Comparison of ENCODE assay signal across 8 cellular contexts in the genomic region with DNA sequence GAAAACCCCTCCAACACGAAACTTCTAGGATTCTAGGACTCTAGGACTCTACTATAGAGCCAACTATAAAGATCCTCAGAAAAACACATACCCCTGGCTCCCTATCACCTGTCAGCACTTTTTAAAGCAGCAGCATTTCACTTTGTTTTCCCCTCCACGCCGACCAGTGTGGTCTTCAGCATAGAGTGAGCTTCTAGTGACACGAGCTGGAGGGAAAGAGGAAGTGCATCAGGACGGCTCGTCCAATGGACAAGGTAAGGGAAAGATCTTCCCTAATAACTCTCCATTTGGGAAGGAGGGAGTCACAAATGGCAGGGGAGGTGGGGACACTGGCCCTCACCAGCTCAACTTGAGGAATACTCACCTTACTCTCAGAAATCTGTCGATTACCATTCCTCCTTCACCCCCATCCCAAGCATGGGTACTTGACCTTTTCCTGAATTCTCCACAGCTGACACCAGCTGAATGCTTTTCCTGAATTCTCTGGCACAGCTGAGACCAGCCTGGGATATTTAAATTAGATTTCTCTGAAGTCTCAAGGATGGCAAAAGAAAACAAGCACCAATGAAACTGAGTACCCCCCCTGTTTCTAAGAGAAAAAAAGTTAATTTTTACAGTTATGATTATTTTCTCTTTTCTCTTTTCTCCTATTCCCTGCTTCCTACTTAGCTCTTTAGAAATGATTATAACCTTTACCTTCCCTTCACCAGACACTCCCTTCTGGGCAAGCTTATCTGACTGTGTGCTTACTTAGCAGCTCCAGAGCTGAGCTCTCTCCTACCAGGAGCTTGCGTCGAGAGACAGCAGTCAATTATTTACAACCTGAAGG. TPM values are rescaled to one million over a fixed set of nuclear protein-coding genes. Genes with fewer than 3 reads are reported as not detected.
DNase-seq lines count a peak whose midpoint lies in the region; ATAC-seq and TF ChIP-seq lines count a peak whose summit lies in the region.

No MANE protein-coding gene starts in this region.

- no peaks in the 10 kb centered on the region for H3K27me3 Mint-ChIP-seq in stimulated activated naive CD8-positive, alpha-beta T cell treated with anti-CD3 and anti-CD28 coated beads, Interleukin-15, amount 100 ng/mL, for 72 hours
- no peaks in the 10 kb centered on the region for H3K27me3 Mint-ChIP-seq in WTC11 (ENCODE audit: low read depth)

- no peaks in the 10 kb centered on the region for H3K9me3 ChIP-seq in heart left ventricle

- CTCF ChIA-PET in WTC11 (lab: Charles Lee) = interaction anchor here (0.6 to 10.6 kb wide), 20 partner anchors 11 to 532 kb away, joined by 3 to 151 read pairs (median 6); a partner anchor contains a TSS

- no peaks in the 10 kb centered on the region for H3K9me3 Mint-ChIP-seq in stimulated activated naive CD8-positive, alpha-beta T cell treated with anti-CD3 and anti-CD28 coated beads, Interleukin-15, amount 100 ng/mL, for 72 hours
- no peaks in the 10 kb centered on the region for H3K9me3 Mint-ChIP-seq in WTC11

- intact Hi-C loops in heart left ventricle (cut with DNase I) = loop anchor here in 9 of 10 donors (1.0 to 10.0 kb wide), 12 partner anchors 66 to 458 kb away; a partner anchor contains a TSS

- POLR2A ChIA-PET in WTC11 (lab: Charles Lee) = interaction anchor here (0.9 kb wide), 1 partner anchor 367 kb away, joined by 3 read pairs; no protein-coding TSS in a partner anchor

- H3K4me3 Mint-ChIP-seq in stimulated activated naive CD8-positive, alpha-beta T cell treated with anti-CD3 and anti-CD28 coated beads, Interleukin-15, amount 100 ng/mL, for 72 hours = no peak overlapping the region
- no peak overlapping the region for H3K4me3 Mint-ChIP-seq in WTC11

- H3K4me3 ChIP-seq in heart left ventricle = no peak overlapping the region

- TF ChIP-seq POLR2A in heart left ventricle (IDR thresholded peaks at IDR 0.05) = no peak

- no peaks in the 10 kb centered on the region for H3K4me1 Mint-ChIP-seq in stimulated activated naive CD8-positive, alpha-beta T cell treated with anti-CD3 and anti-CD28 coated beads, Interleukin-15, amount 100 ng/mL, for 72 hours
- no peaks in the 10 kb centered on the region for H3K4me1 Mint-ChIP-seq in WTC11

- TF ChIP-seq CTCF in WTC11 (IDR thresholded peaks at IDR 0.05) (no peak), heart left ventricle (IDR thresholded peaks at IDR 0.05) (peak; percentile 42 to 89 (median 73))

- H3K4me1 ChIP-seq in heart left ventricle = peaks cover 0 to 47% (median 32%) of the 10 kb centered on the region in 12 donors

- peak; percentile 49 for ATAC-seq in stimulated activated naive CD8-positive, alpha-beta T cell treated with anti-CD3 and anti-CD28 coated beads, Interleukin-15, amount 100 ng/mL, for 72 hours
- no peak for ATAC-seq in stimulated activated naive CD8-positive, alpha-beta T cell treated with anti-CD3 and anti-CD28 coated beads, Interleukin-15, Interleukin-2, amounts not matched to agents 100 U/mL and 50 U/mL, for 24 hours
- peak; percentile 74 for ATAC-seq in WTC11
- peak in 3 of 4 donors; percentile 42 to 51 (median 47) for ATAC-seq in heart left ventricle

- 18 to 30% (median 23%) methylated on average over 9 of the region's 9 CpGs for WGBS in heart left ventricle, 4 donors

- no peaks in the 10 kb centered on the region for H3K27me3 ChIP-seq in heart left ventricle

- no peaks in the 10 kb centered on the region for H3K36me3 ChIP-seq in heart left ventricle

- H3K27ac ChIP-seq in heart left ventricle = no peak overlapping the region

- DNase-seq in stimulated activated naive CD8-positive, alpha-beta T cell treated with anti-CD3 and anti-CD28 coated beads, Interleukin-15, amount 100 ng/mL, for 72 hours = no peak
- DNase-seq in stimulated activated naive CD8-positive, alpha-beta T cell treated with anti-CD3 and anti-CD28 coated beads, Interleukin-15, Interleukin-2, amounts not matched to agents 100 U/mL and 50 U/mL, for 24 hours = no peak
- peak; percentile 41 for DNase-seq in NCI-H2107 treated with DMSO at 0.1 percent for 48 hours (lab: John Stamatoyannopoulos, UW; ENCODE audit: unreplicated experiment)
- DNase-seq in WTC11 (ENCODE audit: low spot score) = peak; percentile 34
- peak in 2 of 5 donors; percentile 33 to 41 for DNase-seq in heart left ventricle
- DNase-seq in renal cortical epithelial cell (ENCODE audit: low read depth) = peak; percentile 51
- no peak for DNase-seq in stimulated activated CD4-positive, alpha-beta T cell treated with anti-CD3 and anti-CD28 coated beads, Interleukin-4, amount 100 ng/mL, for 24 hours
- no peak for DNase-seq in ureter (ENCODE audit: low spot score)

- H3K27ac Mint-ChIP-seq in stimulated activated naive CD8-positive, alpha-beta T cell treated with anti-CD3 and anti-CD28 coated beads, Interleukin-15, amount 100 ng/mL, for 72 hours = no peak overlapping the region
- no peak overlapping the region for H3K27ac Mint-ChIP-seq in WTC11

- H3K36me3 Mint-ChIP-seq in WTC11 = no peaks in the 10 kb centered on the region

TF ChIP-seq in WTC11, 78 proteins besides CTCF, POLR2A, EP300 and RAD21 (continues in another document):
- TF ChIP-seq ZNF121 (CRISPR knock-in tag; IDR thresholded peaks at IDR 0.05) (no peak), ZNF138 (CRISPR knock-in tag; conservative IDR thresholded peaks at IDR 0.05) (no peak), GTF2I (CRISPR knock-in tag; conservative IDR thresholded peaks at IDR 0.05) (no peak)
- TF ChIP-seq, protein P1, sequence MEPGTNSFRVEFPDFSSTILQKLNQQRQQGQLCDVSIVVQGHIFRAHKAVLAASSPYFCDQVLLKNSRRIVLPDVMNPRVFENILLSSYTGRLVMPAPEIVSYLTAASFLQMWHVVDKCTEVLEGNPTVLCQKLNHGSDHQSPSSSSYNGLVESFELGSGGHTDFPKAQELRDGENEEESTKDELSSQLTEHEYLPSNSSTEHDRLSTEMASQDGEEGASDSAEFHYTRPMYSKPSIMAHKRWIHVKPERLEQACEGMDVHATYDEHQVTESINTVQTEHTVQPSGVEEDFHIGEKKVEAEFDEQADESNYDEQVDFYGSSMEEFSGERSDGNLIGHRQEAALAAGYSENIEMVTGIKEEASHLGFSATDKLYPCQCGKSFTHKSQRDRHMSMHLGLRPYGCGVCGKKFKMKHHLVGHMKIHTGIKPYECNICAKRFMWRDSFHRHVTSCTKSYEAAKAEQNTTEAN (CRISPR knock-in tag; IDR thresholded peaks at IDR 0.05) = no peak
- TF ChIP-seq, protein P2, sequence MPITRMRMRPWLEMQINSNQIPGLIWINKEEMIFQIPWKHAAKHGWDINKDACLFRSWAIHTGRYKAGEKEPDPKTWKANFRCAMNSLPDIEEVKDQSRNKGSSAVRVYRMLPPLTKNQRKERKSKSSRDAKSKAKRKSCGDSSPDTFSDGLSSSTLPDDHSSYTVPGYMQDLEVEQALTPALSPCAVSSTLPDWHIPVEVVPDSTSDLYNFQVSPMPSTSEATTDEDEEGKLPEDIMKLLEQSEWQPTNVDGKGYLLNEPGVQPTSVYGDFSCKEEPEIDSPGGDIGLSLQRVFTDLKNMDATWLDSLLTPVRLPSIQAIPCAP (CRISPR knock-in tag; IDR thresholded peaks at IDR 0.05) = no peak
- TF ChIP-seq, protein P3, sequence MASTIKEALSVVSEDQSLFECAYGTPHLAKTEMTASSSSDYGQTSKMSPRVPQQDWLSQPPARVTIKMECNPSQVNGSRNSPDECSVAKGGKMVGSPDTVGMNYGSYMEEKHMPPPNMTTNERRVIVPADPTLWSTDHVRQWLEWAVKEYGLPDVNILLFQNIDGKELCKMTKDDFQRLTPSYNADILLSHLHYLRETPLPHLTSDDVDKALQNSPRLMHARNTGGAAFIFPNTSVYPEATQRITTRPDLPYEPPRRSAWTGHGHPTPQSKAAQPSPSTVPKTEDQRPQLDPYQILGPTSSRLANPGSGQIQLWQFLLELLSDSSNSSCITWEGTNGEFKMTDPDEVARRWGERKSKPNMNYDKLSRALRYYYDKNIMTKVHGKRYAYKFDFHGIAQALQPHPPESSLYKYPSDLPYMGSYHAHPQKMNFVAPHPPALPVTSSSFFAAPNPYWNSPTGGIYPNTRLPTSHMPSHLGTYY (CRISPR knock-in tag; IDR thresholded peaks at IDR 0.05) = no peak
- TF ChIP-seq, protein P4, sequence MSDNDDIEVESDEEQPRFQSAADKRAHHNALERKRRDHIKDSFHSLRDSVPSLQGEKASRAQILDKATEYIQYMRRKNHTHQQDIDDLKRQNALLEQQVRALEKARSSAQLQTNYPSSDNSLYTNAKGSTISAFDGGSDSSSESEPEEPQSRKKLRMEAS (CRISPR knock-in tag; IDR thresholded peaks at IDR 0.05) = no peak
- TF ChIP-seq, protein P5, sequence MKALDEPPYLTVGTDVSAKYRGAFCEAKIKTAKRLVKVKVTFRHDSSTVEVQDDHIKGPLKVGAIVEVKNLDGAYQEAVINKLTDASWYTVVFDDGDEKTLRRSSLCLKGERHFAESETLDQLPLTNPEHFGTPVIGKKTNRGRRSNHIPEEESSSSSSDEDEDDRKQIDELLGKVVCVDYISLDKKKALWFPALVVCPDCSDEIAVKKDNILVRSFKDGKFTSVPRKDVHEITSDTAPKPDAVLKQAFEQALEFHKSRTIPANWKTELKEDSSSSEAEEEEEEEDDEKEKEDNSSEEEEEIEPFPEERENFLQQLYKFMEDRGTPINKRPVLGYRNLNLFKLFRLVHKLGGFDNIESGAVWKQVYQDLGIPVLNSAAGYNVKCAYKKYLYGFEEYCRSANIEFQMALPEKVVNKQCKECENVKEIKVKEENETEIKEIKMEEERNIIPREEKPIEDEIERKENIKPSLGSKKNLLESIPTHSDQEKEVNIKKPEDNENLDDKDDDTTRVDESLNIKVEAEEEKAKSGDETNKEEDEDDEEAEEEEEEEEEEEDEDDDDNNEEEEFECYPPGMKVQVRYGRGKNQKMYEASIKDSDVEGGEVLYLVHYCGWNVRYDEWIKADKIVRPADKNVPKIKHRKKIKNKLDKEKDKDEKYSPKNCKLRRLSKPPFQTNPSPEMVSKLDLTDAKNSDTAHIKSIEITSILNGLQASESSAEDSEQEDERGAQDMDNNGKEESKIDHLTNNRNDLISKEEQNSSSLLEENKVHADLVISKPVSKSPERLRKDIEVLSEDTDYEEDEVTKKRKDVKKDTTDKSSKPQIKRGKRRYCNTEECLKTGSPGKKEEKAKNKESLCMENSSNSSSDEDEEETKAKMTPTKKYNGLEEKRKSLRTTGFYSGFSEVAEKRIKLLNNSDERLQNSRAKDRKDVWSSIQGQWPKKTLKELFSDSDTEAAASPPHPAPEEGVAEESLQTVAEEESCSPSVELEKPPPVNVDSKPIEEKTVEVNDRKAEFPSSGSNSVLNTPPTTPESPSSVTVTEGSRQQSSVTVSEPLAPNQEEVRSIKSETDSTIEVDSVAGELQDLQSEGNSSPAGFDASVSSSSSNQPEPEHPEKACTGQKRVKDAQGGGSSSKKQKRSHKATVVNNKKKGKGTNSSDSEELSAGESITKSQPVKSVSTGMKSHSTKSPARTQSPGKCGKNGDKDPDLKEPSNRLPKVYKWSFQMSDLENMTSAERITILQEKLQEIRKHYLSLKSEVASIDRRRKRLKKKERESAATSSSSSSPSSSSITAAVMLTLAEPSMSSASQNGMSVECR (CRISPR knock-in tag; IDR thresholded peaks at IDR 0.05; ENCODE audit: borderline replicate concordance) = no peak

RNA-seq across cellular contexts. Expression of a gene that starts 33.3 kb away (rescaled TPM):
- total RNA-seq in WTC11 (2021) (0.50 to 0.53 TPM in 2 of 3 replicates, not detected in the other), heart left ventricle (100 to 1,000 TPM in 1 of 9 donors, 10 to 100 TPM in 8; 12.4 to 146 (median 27.4) TPM), renal cortical epithelial cell (1,571 and 2,593 TPM in 2 replicates), ureter (141 TPM)
- polyA plus RNA-seq in heart left ventricle = 10 to 100 TPM; 27.9 to 76.3 TPM

Comparison
In these comparisons a context has a peak if more than half of its experiments do, and no peak if none do; other contexts are left out.
1. DNase-seq: peak in NCI-H2107 treated with DMSO at 0.1 percent for 48 hours (single experiment), WTC11 (single experiment) and renal cortical epithelial cell (single experiment); none in stimulated activated naive CD8-positive, alpha-beta T cell treated with anti-CD3 and anti-CD28 coated beads, Interleukin-15, amount 100 ng/mL, for 72 hours (0 of 2), stimulated activated naive CD8-positive, alpha-beta T cell treated with anti-CD3 and anti-CD28 coated beads, Interleukin-15, Interleukin-2, amounts not matched to agents 100 U/mL and 50 U/mL, for 24 hours (single experiment), stimulated activated CD4-positive, alpha-beta T cell treated with anti-CD3 and anti-CD28 coated beads, Interleukin-4, amount 100 ng/mL, for 24 hours (single experiment) and ureter (single experiment).
2. RNA of a gene that starts 33.3 kb away (total RNA-seq): 1,571 to 2,593 TPM in renal cortical epithelial cell; 141 TPM in ureter (single experiment), 12.4 to 146 TPM in heart left ventricle and 0.50 to 0.53 TPM in WTC11; every median in the first group is over 10 times any median in the second.